In genomic region chr9:1871486-1872181, GRCh38 we compare ENCODE assay signal across 12 cellular contexts.
DNase-seq lines count a peak whose midpoint lies in the region; ATAC-seq and TF ChIP-seq lines count a peak whose summit lies in the region.
"Had no signal": no experiment of that assay in that cellular context is flagged by ENCODE, and none has a peak within 500 bp of the region (broad histone marks: within the 10 kb centered on the region; RNA-seq: fewer than 3 reads in every experiment).

No MANE protein-coding gene starts in this region.

- H3K27me3 ChIP-seq in H9 (ENCODE audit: insufficient read depth, low read length) (no peaks in the 10 kb centered on the region; the same call in 1 of the 2 replicates), iPS-18a (ENCODE audit: control insufficient read depth, insufficient read depth, low read length) (no peaks in the 10 kb centered on the region)

- no peak overlapping the region for H2AK5ac ChIP-seq in H9 (ENCODE audit: insufficient read length, low read length)

- no peak overlapping the region for H3K56ac ChIP-seq in H9 (ENCODE audit: insufficient read length, low read depth, low read length)

- H3K27ac ChIP-seq in H9 (ENCODE audit: insufficient read length, low read depth, low read length) (no peak overlapping the region), iPS-18a (ENCODE audit: low read length) (peak overlapping the region; percentile 30)

- no peak overlapping the region for H2BK120ac ChIP-seq in H9 (ENCODE audit: low read depth, low read length, poor library complexity, severe bottlenecking)

- H3K9ac ChIP-seq in H9 (ENCODE audit: extremely low read depth, insufficient read length, low read length) (no peak overlapping the region), iPS-18a (ENCODE audit: low read length) (peak overlapping the region; percentile 16)

- WGBS in H9 (ENCODE audit: extremely low coverage, insufficient read length, low lambda C conversion rate) = no CpG with 5 or more reads among the region's 8 CpGs

- no peak overlapping the region for H3T11ph ChIP-seq in H9 (ENCODE audit: low read length)

- H2BK12ac ChIP-seq in H9 (ENCODE audit: insufficient read length, low read depth, low read length) = no peak overlapping the region

- peak; percentile 18 for DNase-seq in DMS53 (lab: John Stamatoyannopoulos, UW)
- no peak for DNase-seq in DMS53 treated with DMSO at 0.1 percent for 48 hours (lab: John Stamatoyannopoulos, UW; ENCODE audit: unreplicated experiment)
- peak; percentile 45 for DNase-seq in H9
- DNase-seq in OCI-M1 (lab: John Stamatoyannopoulos, UW) = peak; percentile 2
- no peak for DNase-seq in stimulated activated CD8-positive, alpha-beta memory T cell treated with anti-CD3 and anti-CD28 coated beads, Interleukin-4, amount 100 ng/mL, for 48 hours
- DNase-seq in activated naive CD4-positive, alpha-beta T cell treated with anti-CD3 and anti-CD28 coated beads, Interleukin-2, amount 50 U/mL, for 72 hours (ENCODE audit: low spot score in 2 of 2) = no peak
- DNase-seq: 8988T; activated T-cell treated with anti-CD3 and anti-CD28 coated beads, Interleukin-2, amount 50 U/mL, for 48 hours; caudate nucleus; nephron progenitor cell had no signal

- H3K36me3 Mint-ChIP-seq in H9 (ENCODE audit: insufficient read depth in 1 of 3, low read depth in 3 of 3) = no peaks in the 10 kb centered on the region
- no peaks in the 10 kb centered on the region for H3K36me3 Mint-ChIP-seq in activated naive CD4-positive, alpha-beta T cell treated with anti-CD3 and anti-CD28 coated beads, Interleukin-2, amount 50 U/mL, for 72 hours

- H3K9me3 ChIP-seq in H9 (ENCODE audit: control insufficient read depth, low read depth, low read length) (no peaks in the 10 kb centered on the region), iPS-18a (ENCODE audit: control insufficient read depth, low read depth, low read length) (no peaks in the 10 kb centered on the region)

- H3K23ac ChIP-seq in H9 (ENCODE audit: insufficient read length, low read depth, low read length) = no peak overlapping the region

- H3K23me2 ChIP-seq in H9 (ENCODE audit: insufficient read length, low read depth, low read length, poor library complexity, severe bottlenecking) = no peaks in the 10 kb centered on the region

- H2AFZ ChIP-seq in H9 (ENCODE audit: low read length) = peak overlapping the region; percentile 82

- no peak overlapping the region for H3K4me2 ChIP-seq in H9 (ENCODE audit: insufficient read depth, insufficient read length, low read length)

- H3K18ac ChIP-seq in H9 (ENCODE audit: insufficient read length, low read depth, low read length) = peak overlapping the region; percentile 62

- H3K4me1 Mint-ChIP-seq in H9 = peaks cover 11 to 13% of the 10 kb centered on the region in 2 experiments
- H3K4me1 Mint-ChIP-seq: nephron progenitor cell had no signal

- H3K14ac ChIP-seq in H9 (ENCODE audit: insufficient read depth, low read length) = no peak overlapping the region

- no peaks in the 10 kb centered on the region for H3K36me3 ChIP-seq in iPS-18a (ENCODE audit: control insufficient read depth, low read depth, low read length)

- H3K4me1 ChIP-seq in H9 (ENCODE audit: insufficient read depth, low read length) (peaks cover 4% of the 10 kb centered on the region; the same call in 1 of the 2 replicates), iPS-18a (ENCODE audit: control insufficient read depth, low read depth, low read length) (peaks cover 11% of the 10 kb centered on the region)

- H3K4me3 Mint-ChIP-seq in H9 = no peak overlapping the region
- H3K4me3 Mint-ChIP-seq: nephron progenitor cell had no signal

- no peak overlapping the region for H2BK20ac ChIP-seq in H9 (ENCODE audit: low read depth, low read length, poor library complexity, severe bottlenecking)

- no peaks in the 10 kb centered on the region for H3K9me3 Mint-ChIP-seq in H9
- no peaks in the 10 kb centered on the region for H3K9me3 Mint-ChIP-seq in activated naive CD4-positive, alpha-beta T cell treated with anti-CD3 and anti-CD28 coated beads, Interleukin-2, amount 50 U/mL, for 72 hours
- H3K9me3 Mint-ChIP-seq: nephron progenitor cell had no signal

- no peak overlapping the region for H4K5ac ChIP-seq in H9 (ENCODE audit: insufficient read length, low read depth, low read length)

- peaks cover 4% of the 10 kb centered on the region for H3K27me3 Mint-ChIP-seq in H9 (ENCODE audit: low read depth)

- no peak overlapping the region for H2BK5ac ChIP-seq in H9 (ENCODE audit: insufficient read length, low read length)

- no peaks in the 10 kb centered on the region for H3K79me2 ChIP-seq in H9 (ENCODE audit: insufficient read depth, low read length)

- no peak for ATAC-seq in GM21367 (IDR thresholded peaks at IDR 0.05; ENCODE audit: unreplicated experiment)
- ATAC-seq in activated naive CD4-positive, alpha-beta T cell treated with anti-CD3 and anti-CD28 coated beads, Interleukin-2, amount 50 U/mL, for 72 hours = no peak

- H4K20me1 ChIP-seq in H9 (ENCODE audit: control insufficient read depth, insufficient read depth, insufficient read length) = no peaks in the 10 kb centered on the region

- H3K4ac ChIP-seq in H9 (ENCODE audit: low read depth, low read length) = no peak overlapping the region

- 0 out of 3 replicates have a peak, but pooled peaks have one; percentile 18 for TF ChIP-seq CTCF in H9 (conservative IDR thresholded peaks at IDR 0.05)

- no peak overlapping the region for H4K91ac ChIP-seq in H9 (ENCODE audit: insufficient read length, low read depth, low read length)

- H3K4me3 ChIP-seq in iPS-18a (ENCODE audit: low read length) = no peak overlapping the region

- H3K27ac Mint-ChIP-seq in H9 = peak overlapping the region in 2 of 3 experiments; percentile 72 to 76; a peak in 4 of 7 replicates
- H3K27ac Mint-ChIP-seq in activated naive CD4-positive, alpha-beta T cell treated with anti-CD3 and anti-CD28 coated beads, Interleukin-2, amount 50 U/mL, for 72 hours = no peak overlapping the region
- H3K27ac Mint-ChIP-seq: nephron progenitor cell had no signal

- no peak overlapping the region for H4K8ac ChIP-seq in H9 (replicated peaks; ENCODE audit: insufficient read length, low read depth, low read length)

- H2BK15ac ChIP-seq in H9 (ENCODE audit: low read depth, low read length) = no peak overlapping the region

- no peaks in the 10 kb centered on the region for H3K79me1 ChIP-seq in H9 (ENCODE audit: insufficient read depth, low read depth, low read length, poor library complexity, severe bottlenecking)

Comparison
In these comparisons a context has a peak if more than half of its experiments do, and no peak if none do; other contexts are left out.
1. DNase-seq: peak in DMS53 (single experiment), H9 (single experiment) and OCI-M1 (single experiment); none in DMS53 treated with DMSO at 0.1 percent for 48 hours (single experiment), stimulated activated CD8-positive, alpha-beta memory T cell treated with anti-CD3 and anti-CD28 coated beads, Interleukin-4, amount 100 ng/mL, for 48 hours (single experiment) and activated naive CD4-positive, alpha-beta T cell treated with anti-CD3 and anti-CD28 coated beads, Interleukin-2, amount 50 U/mL, for 72 hours (0 of 2).
2. H3K27ac Mint-ChIP-seq: peak in H9 (2 of 3); none in activated naive CD4-positive, alpha-beta T cell treated with anti-CD3 and anti-CD28 coated beads, Interleukin-2, amount 50 U/mL, for 72 hours (0 of 2).